19 cellular contexts compared by ENCODE assay signal in the genomic region with DNA sequence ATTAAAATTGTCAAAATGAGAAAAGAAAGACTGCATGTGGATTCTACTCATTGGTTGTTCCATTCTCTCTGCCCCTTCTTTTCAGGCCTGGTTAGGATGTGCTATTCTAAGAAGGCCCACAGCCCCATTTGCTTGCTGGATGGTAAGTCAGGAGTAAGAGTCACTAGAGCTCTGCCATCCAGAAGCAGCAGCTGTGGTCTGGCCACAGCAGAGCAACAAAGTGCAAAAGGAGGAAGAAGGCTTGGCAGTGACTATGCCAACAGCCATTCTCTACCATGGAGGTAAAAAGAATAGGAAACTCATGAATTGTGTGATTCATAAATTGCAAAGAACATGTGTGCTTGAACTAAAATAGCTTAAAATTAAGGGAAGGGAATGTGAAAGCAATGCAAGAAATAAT. TPM values are rescaled to one million over a fixed set of nuclear protein-coding genes. Genes with fewer than 3 reads are reported as not detected.
DNase-seq lines count a peak whose midpoint lies in the region; ATAC-seq and TF ChIP-seq lines count a peak whose summit lies in the region.
"Had no signal": no experiment of that assay in that cellular context is flagged by ENCODE, and none has a peak within 500 bp of the region (broad histone marks: within the 10 kb centered on the region; RNA-seq: fewer than 3 reads in every experiment).

No MANE protein-coding gene starts in this region.

- H3K9ac ChIP-seq in GM23248: no peak overlapping the region
- no peak overlapping the region for H3K9ac ChIP-seq in H9 (ENCODE audit: extremely low read depth, insufficient read length, low read length)

- TF ChIP-seq CTCF in H9 (conservative IDR thresholded peaks at IDR 0.05): no peak

- H3K27me3 ChIP-seq in GM23248 (replicated peaks; ENCODE audit: insufficient read depth): no peaks in the 10 kb centered on the region
- no peaks in the 10 kb centered on the region for H3K27me3 ChIP-seq in H9 (ENCODE audit: insufficient read depth, low read length)

- H3K79me1 ChIP-seq in H9 (ENCODE audit: insufficient read depth, low read depth, low read length, poor library complexity, severe bottlenecking): peaks cover 2% of the 10 kb centered on the region

- H3K4me3 Mint-ChIP-seq in H9: no peak overlapping the region
- H3K4me3 Mint-ChIP-seq: B cell; CD4-positive, alpha-beta T cell; T-helper 17 cell had no signal

- H4K20me1 ChIP-seq in GM23248 (ENCODE audit: insufficient read depth) (no peaks in the 10 kb centered on the region), H9 (ENCODE audit: control insufficient read depth, insufficient read depth, insufficient read length) (no peaks in the 10 kb centered on the region)

- H4K5ac ChIP-seq in H9 (ENCODE audit: insufficient read length, low read depth, low read length): no peak overlapping the region

- H3K79me2 ChIP-seq in GM23248 (ENCODE audit: insufficient read depth): no peaks in the 10 kb centered on the region
- no peaks in the 10 kb centered on the region for H3K79me2 ChIP-seq in H9 (ENCODE audit: insufficient read depth, low read length)

- H4K91ac ChIP-seq in H9 (ENCODE audit: insufficient read length, low read depth, low read length): no peak overlapping the region

- H3K27ac Mint-ChIP-seq in H9: no peak overlapping the region
- H3K27ac Mint-ChIP-seq: B cell; CD4-positive, alpha-beta T cell; T-helper 17 cell had no signal

- no peak overlapping the region for H3K4me3 ChIP-seq in GM23248

- H2BK15ac ChIP-seq in H9 (ENCODE audit: low read depth, low read length): no peak overlapping the region

- H3K23ac ChIP-seq in H9 (ENCODE audit: insufficient read length, low read depth, low read length): no peak overlapping the region

- no peak overlapping the region for H3K56ac ChIP-seq in H9 (ENCODE audit: insufficient read length, low read depth, low read length)

- H3K18ac ChIP-seq in H9 (ENCODE audit: insufficient read length, low read depth, low read length): no peak overlapping the region

- H2BK120ac ChIP-seq in H9 (ENCODE audit: low read depth, low read length, poor library complexity, severe bottlenecking): no peak overlapping the region

- H3K27ac ChIP-seq in GM23248 (no peak overlapping the region), H9 (ENCODE audit: insufficient read length, low read depth, low read length) (no peak overlapping the region)

- H3K4me1 ChIP-seq in GM23248 (ENCODE audit: insufficient read depth): no peaks in the 10 kb centered on the region
- no peaks in the 10 kb centered on the region for H3K4me1 ChIP-seq in H9 (ENCODE audit: insufficient read depth, low read length)

- H3K4ac ChIP-seq in H9 (ENCODE audit: low read depth, low read length): no peak overlapping the region

- H3K4me2 ChIP-seq in GM23248 (ENCODE audit: unreplicated experiment) (no peak overlapping the region), H9 (ENCODE audit: insufficient read depth, insufficient read length, low read length) (no peak overlapping the region)

- H2BK20ac ChIP-seq in H9 (ENCODE audit: low read depth, low read length, poor library complexity, severe bottlenecking): no peak overlapping the region

- DNase-seq in GM23248 (peak; percentile 22), LHCN-M2 (ENCODE audit: low read depth) (peak; percentile 20), UCSD-AML1 (lab: John Stamatoyannopoulos, UW; ENCODE audit: unreplicated experiment) (peak; percentile 32), lung microvascular endothelial cell (ENCODE audit: low read depth in 2 of 2) (peak; percentile 26 to 61), H9 (no peak), globus pallidus (ENCODE audit: low spot score) (no peak), posterior vena cava (ENCODE audit: low spot score) (no peak)
- DNase-seq: Calu3; CD4-positive, alpha-beta T cell; Karpas-422; NCI-H1436 treated with DMSO at 0.1 percent for 48 hours; NCI-H2081 treated with DMSO at 0.1 percent for 48 hours; NCI-H510A treated with DMSO at 0.1 percent for 48 hours; NCI-H82; Right ventricle myocardium superior; T-helper 17 cell had no signal

- H4K8ac ChIP-seq in H9 (replicated peaks; ENCODE audit: insufficient read length, low read depth, low read length): no peak overlapping the region

- in situ Hi-C loops in GM23248 (cut with MboI): no loop called here

- H3K36me3 Mint-ChIP-seq in H9 (ENCODE audit: insufficient read depth in 1 of 3, low read depth in 3 of 3): peaks cover 24 to 33% (median 31%) of the 10 kb centered on the region in 3 experiments

- ATAC-seq in HG03280 (IDR thresholded peaks at IDR 0.05; ENCODE audit: unreplicated experiment): no peak
- ATAC-seq: SK-N-SH treated with all-trans-retinoic acid at 6 μM for 48 hours, T-helper 17 cell had no signal

- H3K9me3 Mint-ChIP-seq in H9: peaks cover 14 to 16% of the 10 kb centered on the region in 2 experiments

- H3K9me2 ChIP-seq in GM23248 (ENCODE audit: insufficient read depth): no peaks in the 10 kb centered on the region

- no peaks in the 10 kb centered on the region for H3K4me1 Mint-ChIP-seq in H9
- H3K4me1 Mint-ChIP-seq: B cell had no signal

- H3T11ph ChIP-seq in H9 (ENCODE audit: low read length): no peak overlapping the region

- H3K14ac ChIP-seq in H9 (ENCODE audit: insufficient read depth, low read length): no peak overlapping the region

- H3K36me3 ChIP-seq in GM23248 (ENCODE audit: low read depth): no peaks in the 10 kb centered on the region

- no peak overlapping the region for H2BK12ac ChIP-seq in H9 (ENCODE audit: insufficient read length, low read depth, low read length)

- no peaks in the 10 kb centered on the region for H3K9me3 ChIP-seq in GM23248 (ENCODE audit: low read depth)
- H3K9me3 ChIP-seq in H9 (ENCODE audit: control insufficient read depth, low read depth, low read length): no peaks in the 10 kb centered on the region

- H3F3A ChIP-seq in GM23248 (ENCODE audit: insufficient read depth): no peaks in the 10 kb centered on the region

- intact Hi-C loops in posterior vena cava (cut with DNase I): no loop called here

- H3K23me2 ChIP-seq in H9 (ENCODE audit: insufficient read length, low read depth, low read length, poor library complexity, severe bottlenecking): no peaks in the 10 kb centered on the region

- H2AK5ac ChIP-seq in H9 (ENCODE audit: insufficient read length, low read length): no peak overlapping the region

- H2BK5ac ChIP-seq in H9 (ENCODE audit: insufficient read length, low read length): no peak overlapping the region

- no peaks in the 10 kb centered on the region for H3K27me3 Mint-ChIP-seq in H9 (ENCODE audit: low read depth)
- H3K27me3 Mint-ChIP-seq: B cell; CD4-positive, alpha-beta T cell; T-helper 17 cell had no signal

- H2AFZ ChIP-seq in GM23248 (no peak overlapping the region), H9 (ENCODE audit: low read length) (no peak overlapping the region)

RNA-seq across cellular contexts. Expression of a gene that starts 21.0 kb away (rescaled TPM):
- total RNA-seq in GM23248 (2014; rRNA removed; shearing (Covaris generic)): 0.51 and 1.3 TPM in 2 replicates
- polyA plus RNA-seq in GM23248 (2016; fragmentation: Nextera tagmentation; extraction: Ambion mirVana): 1.1 and 1.7 TPM in 2 replicates
- 0.19 and 0.34 TPM in 2 replicates for total RNA-seq in LHCN-M2 (2014; rRNA removed)
- 0.11 TPM for polyA plus RNA-seq in LHCN-M2 (2012)
- total RNA-seq in lung microvascular endothelial cell: 20.7 and 28.6 TPM in 2 replicates
- 11.8 and 12.8 TPM in 2 replicates for total RNA-seq in H9 (2021)
- 10 to 100 TPM; 11.4 to 11.5 TPM for total RNA-seq in posterior vena cava

RNA-seq across cellular contexts. Expression of a gene that starts 39.2 kb away (rescaled TPM):
- 12.2 and 15.0 TPM in 2 replicates for total RNA-seq in GM23248 (2014; rRNA removed; shearing (Covaris generic))
- 5.2 and 5.4 TPM in 2 replicates for polyA plus RNA-seq in GM23248 (2016; fragmentation: Nextera tagmentation; extraction: Ambion mirVana)
- total RNA-seq in LHCN-M2 (2014; rRNA removed): 10.1 and 12.7 TPM in 2 replicates
- 23.2 TPM for polyA plus RNA-seq in LHCN-M2 (2012)
- 10.2 and 14.3 TPM in 2 replicates for total RNA-seq in lung microvascular endothelial cell
- 68.5 and 70.1 TPM in 2 replicates for total RNA-seq in H9 (2021)
- total RNA-seq in posterior vena cava: 10 to 100 TPM; 23.5 to 24.2 TPM

Comparison
In these comparisons a context has a peak if more than half of its experiments do, and no peak if none do; other contexts are left out.
1. DNase-seq: peak in GM23248 (single experiment), LHCN-M2 (single experiment), UCSD-AML1 (single experiment) and lung microvascular endothelial cell (2 of 2); none in H9 (single experiment), globus pallidus (single experiment) and posterior vena cava (single experiment).